Comparison of ENCODE assay signal across 8 cellular contexts in genomic region chr17:74780443-74781238, GRCh38. TPM values are rescaled to one million over a fixed set of nuclear protein-coding genes. Genes with fewer than 3 reads are reported as not detected.
DNase-seq lines count a peak whose midpoint lies in the region; ATAC-seq and TF ChIP-seq lines count a peak whose summit lies in the region.

No MANE protein-coding gene starts in this region.

- H3K4me2 ChIP-seq in BLaER1 treated with 17β-estradiol and CSF1 and Interleukin-3, amounts not matched to agents 10 nM and 100 nM = peak overlapping the region; percentile 86 to 97 (median 89)

- peak overlapping the region in 1 of 2 donors; percentile 56 for H3K27ac Mint-ChIP-seq in stimulated activated naive CD8-positive, alpha-beta T cell treated with anti-CD3 and anti-CD28 coated beads, Interleukin-15, amount 100 ng/mL, for 72 hours

- H3K4me1 ChIP-seq in BLaER1 treated with 17β-estradiol and CSF1 and Interleukin-3, amounts not matched to agents 10 nM and 100 nM = peaks cover 75 to 88% (median 87%) of the 10 kb centered on the region in 10 experiments
- H3K4me1 ChIP-seq in SJCRH30 = no peaks in the 10 kb centered on the region

- H3K9me3 Mint-ChIP-seq in stimulated activated naive CD8-positive, alpha-beta T cell treated with anti-CD3 and anti-CD28 coated beads, Interleukin-15, amount 100 ng/mL, for 72 hours = no peaks in the 10 kb centered on the region

- peak; percentile 49 for DNase-seq in HCEC 1CT
- peak; percentile 53 to 65 for DNase-seq in SJCRH30
- no peak for DNase-seq in fibroblast of the aortic adventitia (ENCODE audit: low read depth)
- peak in 1 of 2 donors; percentile 39 for DNase-seq in stimulated activated naive CD8-positive, alpha-beta T cell treated with anti-CD3 and anti-CD28 coated beads, Interleukin-15, amount 100 ng/mL, for 72 hours
- no peak for DNase-seq in DMS153 treated with DMSO at 0.1 percent for 48 hours (lab: John Stamatoyannopoulos, UW; ENCODE audit: unreplicated experiment)

- TF ChIP-seq CTCF in fibroblast of the aortic adventitia (IDR thresholded peaks at IDR 0.05; ENCODE audit: insufficient read depth, low read length) = peak; percentile 8

- H3K27me3 Mint-ChIP-seq in stimulated activated naive CD8-positive, alpha-beta T cell treated with anti-CD3 and anti-CD28 coated beads, Interleukin-15, amount 100 ng/mL, for 72 hours = no peaks in the 10 kb centered on the region

- peak; percentile 21 for ATAC-seq in stimulated activated naive CD8-positive, alpha-beta T cell treated with anti-CD3 and anti-CD28 coated beads, Interleukin-15, amount 100 ng/mL, for 72 hours
- no peak for ATAC-seq in HG03139 (IDR thresholded peaks at IDR 0.05; ENCODE audit: unreplicated experiment)
- ATAC-seq in HG02588 (IDR thresholded peaks at IDR 0.05; ENCODE audit: unreplicated experiment) = no peak

- no peaks in the 10 kb centered on the region; a peak in 1 of 22 replicates for H3K27me3 ChIP-seq in BLaER1 treated with 17β-estradiol and CSF1 and Interleukin-3, amounts not matched to agents 10 nM and 100 nM
- no peaks in the 10 kb centered on the region for H3K27me3 ChIP-seq in SJCRH30

- peak overlapping the region; percentile 74 to 92 (median 84) for H3K9ac ChIP-seq in BLaER1 treated with 17β-estradiol and CSF1 and Interleukin-3, amounts not matched to agents 10 nM and 100 nM

- H3K9me3 ChIP-seq in BLaER1 treated with 17β-estradiol and CSF1 and Interleukin-3, amounts not matched to agents 10 nM and 100 nM (replicated peaks in 1 of 11) = no peaks in the 10 kb centered on the region
- H3K9me3 ChIP-seq in SJCRH30 (replicated peaks) = no peaks in the 10 kb centered on the region

- H3K4me3 Mint-ChIP-seq in stimulated activated naive CD8-positive, alpha-beta T cell treated with anti-CD3 and anti-CD28 coated beads, Interleukin-15, amount 100 ng/mL, for 72 hours = peak overlapping the region; percentile 65 to 77

- peaks cover 8 to 56% (median 33%) of the 10 kb centered on the region in 11 experiments; a peak in 19 of 22 replicates for H3K36me3 ChIP-seq in BLaER1 treated with 17β-estradiol and CSF1 and Interleukin-3, amounts not matched to agents 10 nM and 100 nM
- peaks cover 2% of the 10 kb centered on the region; the same call in 1 of the 2 replicates for H3K36me3 ChIP-seq in SJCRH30

- H3K4me3 ChIP-seq in BLaER1 treated with 17β-estradiol and CSF1 and Interleukin-3, amounts not matched to agents 10 nM and 100 nM = peak overlapping the region in 9 of 10 experiments; percentile 3 to 62 (median 34); a peak in 12 of 20 replicates
- H3K4me3 ChIP-seq in SJCRH30 = no peak overlapping the region
- no peak overlapping the region for H3K4me3 ChIP-seq in fibroblast of the aortic adventitia (ENCODE audit: low read depth, low read length)

- H4K20me1 ChIP-seq in BLaER1 treated with 17β-estradiol and CSF1 and Interleukin-3, amounts not matched to agents 10 nM and 100 nM = peaks cover 0 to 40% (median 9%) of the 10 kb centered on the region in 11 experiments; a peak in 12 of 22 replicates

- peaks cover 83% of the 10 kb centered on the region for H3K4me1 Mint-ChIP-seq in stimulated activated naive CD8-positive, alpha-beta T cell treated with anti-CD3 and anti-CD28 coated beads, Interleukin-15, amount 100 ng/mL, for 72 hours

- H3K27ac ChIP-seq in BLaER1 treated with 17β-estradiol and CSF1 and Interleukin-3, amounts not matched to agents 10 nM and 100 nM = peak overlapping the region; percentile 83 to 99 (median 94)
- H3K27ac ChIP-seq in SJCRH30 = no peak overlapping the region

RNA-seq across cellular contexts. Expression of gene NAT9, which starts 4.5 kb away (rescaled TPM):
- 47.7 and 50.1 TPM in 2 replicates for total RNA-seq in SJCRH30 (2014; rRNA removed; shearing (Covaris generic))
- 20.2 and 26.5 TPM in 2 replicates for total RNA-seq in fibroblast of the aortic adventitia (ENCODE audit: low replicate concordance)

RNA-seq across cellular contexts. Expression of gene NHERF1, which starts 32.2 kb away (rescaled TPM):
- total RNA-seq in SJCRH30 (2014; rRNA removed; shearing (Covaris generic)) = 42.0 and 45.4 TPM in 2 replicates
- 11.0 and 11.7 TPM in 2 replicates for total RNA-seq in fibroblast of the aortic adventitia (ENCODE audit: low replicate concordance)

RNA-seq across cellular contexts. Expression of gene RAB37, which starts 43.6 kb away (rescaled TPM):
- 1.3 and 3.0 TPM in 2 replicates for total RNA-seq in SJCRH30 (2014; rRNA removed; shearing (Covaris generic))
- total RNA-seq in fibroblast of the aortic adventitia (ENCODE audit: low replicate concordance) = 0.09 TPM in 1 of 2 replicates, not detected in the other

Comparison
In these comparisons a context has a peak if more than half of its experiments do, and no peak if none do; other contexts are left out.
1. H3K4me3 ChIP-seq: peak in BLaER1 treated with 17β-estradiol and CSF1 and Interleukin-3, amounts not matched to agents 10 nM and 100 nM (9 of 10); none in SJCRH30 (single experiment) and fibroblast of the aortic adventitia (single experiment).
2. DNase-seq: peak in HCEC 1CT (single experiment) and SJCRH30 (2 of 2); none in fibroblast of the aortic adventitia (single experiment) and DMS153 treated with DMSO at 0.1 percent for 48 hours (single experiment).